ENCODE assay signal across 8 cellular contexts in genomic region chr6:56637640-56638039, GRCh38. TPM values are rescaled to one million over a fixed set of nuclear protein-coding genes. Genes with fewer than 3 reads are reported as not detected.
DNase-seq lines count a peak whose midpoint lies in the region; ATAC-seq and TF ChIP-seq lines count a peak whose summit lies in the region.

No MANE protein-coding gene starts in this region.

- peaks cover 0 to 49% (median 0%) of the 10 kb centered on the region in 3 donors for H3K36me3 ChIP-seq in Peyer's patch
- H3K36me3 ChIP-seq in neuronal stem cell (replicated peaks in 1 of 2; ENCODE audit: control insufficient read depth in 2 of 2, insufficient read depth in 2 of 2, low read length in 2 of 2) = peaks cover 10 to 71% of the 10 kb centered on the region in 2 donors

- no peaks in the 10 kb centered on the region for H3K9me3 ChIP-seq in Peyer's patch
- H3K9me3 ChIP-seq in neuronal stem cell (replicated peaks in 1 of 2; ENCODE audit: control insufficient read depth in 2 of 2, insufficient read depth in 1 of 2, low read depth in 1 of 2, low read length in 2 of 2) = no peaks in the 10 kb centered on the region

- H2BK12ac ChIP-seq in neuronal stem cell (ENCODE audit: low read length) = no peak overlapping the region

- no peak overlapping the region for H3K27ac ChIP-seq in Peyer's patch
- H3K27ac ChIP-seq in neuronal stem cell (replicated peaks; ENCODE audit: low read length) = no peak overlapping the region

- no peak overlapping the region for H2BK15ac ChIP-seq in neuronal stem cell (ENCODE audit: low read length)

- no peak overlapping the region for H2AFZ ChIP-seq in neuronal stem cell (ENCODE audit: low read length)

- no peak overlapping the region for H3K4me2 ChIP-seq in neuronal stem cell (ENCODE audit: insufficient read depth, low read length, poor library complexity, severe bottlenecking)

- ATAC-seq in GM21717 (IDR thresholded peaks at IDR 0.05; ENCODE audit: unreplicated experiment) = no peak

- H2AK5ac ChIP-seq in neuronal stem cell (ENCODE audit: low read depth, low read length) = no peak overlapping the region

- H2BK5ac ChIP-seq in neuronal stem cell (ENCODE audit: low read length) = no peak overlapping the region

- no peak overlapping the region for H2BK120ac ChIP-seq in neuronal stem cell (ENCODE audit: low read depth, low read length)

- H3K27me3 ChIP-seq in Peyer's patch = no peaks in the 10 kb centered on the region
- no peaks in the 10 kb centered on the region for H3K27me3 ChIP-seq in neuronal stem cell (ENCODE audit: control insufficient read depth in 3 of 3, insufficient read depth in 3 of 3, low read depth in 1 of 3, low read length in 3 of 3)

- H4K91ac ChIP-seq in neuronal stem cell (ENCODE audit: low read depth, low read length, poor library complexity) = no peak overlapping the region

- no peak overlapping the region for H3K23ac ChIP-seq in neuronal stem cell (ENCODE audit: low read depth, low read length, poor library complexity)

- peak in 5 of 6 experiments; percentile 7 to 83 (median 80) for TF ChIP-seq CTCF in Peyer's patch (IDR thresholded peaks at IDR 0.05)

- TF ChIP-seq POLR2A in Peyer's patch (IDR thresholded peaks at IDR 0.05) = no peak
- TF ChIP-seq POLR2A in erythroblast (IDR thresholded peaks at IDR 0.05; ENCODE audit: low read length) = no peak

- H3K18ac ChIP-seq in neuronal stem cell (ENCODE audit: low read length) = no peak overlapping the region

- H4K8ac ChIP-seq in neuronal stem cell (ENCODE audit: low read depth, low read length) = no peak overlapping the region

- no peak overlapping the region for H3K9ac ChIP-seq in neuronal stem cell (ENCODE audit: low read depth, low read length, poor library complexity)

- H3K14ac ChIP-seq in neuronal stem cell (ENCODE audit: low read length) = no peak overlapping the region

- no peak overlapping the region for H3K4me3 ChIP-seq in Peyer's patch
- H3K4me3 ChIP-seq in neuronal stem cell (ENCODE audit: low read length in 2 of 2) = no peak overlapping the region

- DNase-seq in CD1c-positive myeloid dendritic cell (ENCODE audit: extremely low spot score) = peak; percentile 50
- peak; percentile 76 for DNase-seq in HT-29 (ENCODE audit: low spot score)
- no peak for DNase-seq in Peyer's patch
- DNase-seq in erythroblast (lab: John Stamatoyannopoulos, UW) = peak; percentile 31 to 55
- peak; percentile 33 for DNase-seq in neuronal stem cell (ENCODE audit: low spot score)
- DNase-seq in NCI-H1436 (lab: John Stamatoyannopoulos, UW) = no peak
- DNase-seq in activated naive CD4-positive, alpha-beta T cell treated with Interleukin-2 at 50 U/mL for 16 hours = no peak

- WGBS in neuronal stem cell (ENCODE audit: extremely low coverage in 2 of 2, insufficient read length in 2 of 2, insufficient replicate concordance in 1 of 2), 2 donors = no CpG with 5 or more reads among the region's 2 CpGs

- H3K4ac ChIP-seq in neuronal stem cell (ENCODE audit: low read length) = no peak overlapping the region

- no peaks in the 10 kb centered on the region for H3K79me1 ChIP-seq in neuronal stem cell (ENCODE audit: low read depth, low read length)

- no peaks in the 10 kb centered on the region for H3K4me1 ChIP-seq in Peyer's patch
- no peaks in the 10 kb centered on the region for H3K4me1 ChIP-seq in neuronal stem cell (ENCODE audit: control insufficient read depth in 2 of 2, insufficient read depth in 1 of 2, low read depth in 1 of 2, low read length in 2 of 2)

RNA-seq across cellular contexts. Expression of gene DST, which starts 5.0 kb away (rescaled TPM):
- total RNA-seq in HT-29 (2014; rRNA removed; shearing (Covaris generic)) = 32.8 and 33.5 TPM in 2 replicates
- total RNA-seq in Peyer's patch = 100 to 1,000 TPM; 243 to 320 (median 285) TPM
- 28.9 TPM for polyA plus RNA-seq in neuronal stem cell (2013, experiment 1 of 2)
- 30.9 TPM for polyA plus RNA-seq in neuronal stem cell (2013, experiment 2 of 2)

Comparison
In these comparisons a context has a peak if more than half of its experiments do, and no peak if none do; other contexts are left out.
1. DNase-seq: peak in CD1c-positive myeloid dendritic cell (single experiment), HT-29 (single experiment), erythroblast (2 of 2) and neuronal stem cell (single experiment); none in Peyer's patch (0 of 3), NCI-H1436 (single experiment) and activated naive CD4-positive, alpha-beta T cell treated with Interleukin-2 at 50 U/mL for 16 hours (single experiment).